8 cellular contexts compared by ENCODE assay signal in the genomic region with DNA sequence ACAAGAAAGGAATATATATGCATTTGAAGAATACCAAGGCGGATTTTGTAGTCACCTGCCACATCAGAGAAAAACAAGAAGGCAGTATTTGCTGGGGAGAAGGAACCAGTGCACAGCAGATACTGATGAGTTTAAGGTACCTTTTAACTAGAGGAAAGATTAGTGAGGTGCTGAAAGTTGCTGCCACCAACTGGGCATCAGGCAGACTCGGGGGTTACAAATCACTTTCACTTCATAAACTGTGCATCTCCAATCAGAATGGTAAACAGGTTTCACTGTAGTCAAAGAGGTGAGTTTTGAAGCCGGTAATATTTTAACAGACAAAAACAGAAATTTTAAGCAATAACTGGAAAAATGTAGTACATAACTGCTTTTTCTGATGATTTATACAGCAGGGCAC. TPM values are rescaled to one million over a fixed set of nuclear protein-coding genes. Genes with fewer than 3 reads are reported as not detected.
DNase-seq lines count a peak whose midpoint lies in the region; ATAC-seq and TF ChIP-seq lines count a peak whose summit lies in the region.

No MANE protein-coding gene starts in this region.

- peak; percentile 41 for TF ChIP-seq CTCF in astrocyte of the spinal cord (IDR thresholded peaks at IDR 0.05; ENCODE audit: low read depth, low read length)

- in situ Hi-C loops in astrocyte of the spinal cord (cut with HindIII; ENCODE audit: low sequenced_read_pairs) = no loop called here

- peak; percentile 57 for DNase-seq in ELR (ENCODE audit: low read depth)
- peak; percentile 51 for DNase-seq in astrocyte of the spinal cord (ENCODE audit: low read depth, low spot score)
- peak; percentile 69 for DNase-seq in myocyte (ENCODE audit: low read depth)
- no peak for DNase-seq in NCI-H1092 treated with DMSO at 0.1 percent for 48 hours (lab: John Stamatoyannopoulos, UW)
- no peak for DNase-seq in stimulated activated naive CD4-positive, alpha-beta T cell (lab: John Stamatoyannopoulos, UW)

- no peak for ATAC-seq in HG02840 (IDR thresholded peaks at IDR 0.05; ENCODE audit: low FRiP score, unreplicated experiment)
- ATAC-seq in GM21390 (IDR thresholded peaks at IDR 0.05; ENCODE audit: unreplicated experiment) = no peak

- no peak for TF ChIP-seq EP300 in Ishikawa (IDR thresholded peaks at IDR 0.05; ENCODE audit: borderline replicate concordance)

- H3K4me3 ChIP-seq in astrocyte of the spinal cord (ENCODE audit: low read depth, low read length) = peak overlapping the region; percentile 14

- peak; percentile 41; the same call in 1 of the 2 replicates for TF ChIP-seq RAD21 in Ishikawa (IDR thresholded peaks at IDR 0.05; ENCODE audit: low read depth)

TF ChIP-seq in Ishikawa, 13 proteins besides CTCF, POLR2A, EP300 and RAD21:
- TF ChIP-seq, protein P1, sequence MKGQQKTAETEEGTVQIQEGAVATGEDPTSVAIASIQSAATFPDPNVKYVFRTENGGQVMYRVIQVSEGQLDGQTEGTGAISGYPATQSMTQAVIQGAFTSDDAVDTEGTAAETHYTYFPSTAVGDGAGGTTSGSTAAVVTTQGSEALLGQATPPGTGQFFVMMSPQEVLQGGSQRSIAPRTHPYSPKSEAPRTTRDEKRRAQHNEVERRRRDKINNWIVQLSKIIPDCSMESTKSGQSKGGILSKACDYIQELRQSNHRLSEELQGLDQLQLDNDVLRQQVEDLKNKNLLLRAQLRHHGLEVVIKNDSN (IDR thresholded peaks at IDR 0.05) = no peak
- TF ChIP-seq, protein P2, sequence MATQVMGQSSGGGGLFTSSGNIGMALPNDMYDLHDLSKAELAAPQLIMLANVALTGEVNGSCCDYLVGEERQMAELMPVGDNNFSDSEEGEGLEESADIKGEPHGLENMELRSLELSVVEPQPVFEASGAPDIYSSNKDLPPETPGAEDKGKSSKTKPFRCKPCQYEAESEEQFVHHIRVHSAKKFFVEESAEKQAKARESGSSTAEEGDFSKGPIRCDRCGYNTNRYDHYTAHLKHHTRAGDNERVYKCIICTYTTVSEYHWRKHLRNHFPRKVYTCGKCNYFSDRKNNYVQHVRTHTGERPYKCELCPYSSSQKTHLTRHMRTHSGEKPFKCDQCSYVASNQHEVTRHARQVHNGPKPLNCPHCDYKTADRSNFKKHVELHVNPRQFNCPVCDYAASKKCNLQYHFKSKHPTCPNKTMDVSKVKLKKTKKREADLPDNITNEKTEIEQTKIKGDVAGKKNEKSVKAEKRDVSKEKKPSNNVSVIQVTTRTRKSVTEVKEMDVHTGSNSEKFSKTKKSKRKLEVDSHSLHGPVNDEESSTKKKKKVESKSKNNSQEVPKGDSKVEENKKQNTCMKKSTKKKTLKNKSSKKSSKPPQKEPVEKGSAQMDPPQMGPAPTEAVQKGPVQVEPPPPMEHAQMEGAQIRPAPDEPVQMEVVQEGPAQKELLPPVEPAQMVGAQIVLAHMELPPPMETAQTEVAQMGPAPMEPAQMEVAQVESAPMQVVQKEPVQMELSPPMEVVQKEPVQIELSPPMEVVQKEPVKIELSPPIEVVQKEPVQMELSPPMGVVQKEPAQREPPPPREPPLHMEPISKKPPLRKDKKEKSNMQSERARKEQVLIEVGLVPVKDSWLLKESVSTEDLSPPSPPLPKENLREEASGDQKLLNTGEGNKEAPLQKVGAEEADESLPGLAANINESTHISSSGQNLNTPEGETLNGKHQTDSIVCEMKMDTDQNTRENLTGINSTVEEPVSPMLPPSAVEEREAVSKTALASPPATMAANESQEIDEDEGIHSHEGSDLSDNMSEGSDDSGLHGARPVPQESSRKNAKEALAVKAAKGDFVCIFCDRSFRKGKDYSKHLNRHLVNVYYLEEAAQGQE (IDR thresholded peaks at IDR 0.05; ENCODE audit: low read depth) = no peak
- TF ChIP-seq YY1 (IDR thresholded peaks at IDR 0.05; ENCODE audit: low read depth) (no peak), ZBTB7A (IDR thresholded peaks at IDR 0.05; ENCODE audit: low read depth) (no peak), TEAD4 (IDR thresholded peaks at IDR 0.05) (no peak), FOXM1 (IDR thresholded peaks at IDR 0.05; ENCODE audit: borderline replicate concordance, low read depth) (no peak), NFIC (IDR thresholded peaks at IDR 0.05) (no peak), CEBPB (IDR thresholded peaks at IDR 0.05) (no peak), TAF1 (IDR thresholded peaks at IDR 0.05; ENCODE audit: low read depth) (no peak), EGR1 (IDR thresholded peaks at IDR 0.05) (no peak)
- TF ChIP-seq, protein P3, sequence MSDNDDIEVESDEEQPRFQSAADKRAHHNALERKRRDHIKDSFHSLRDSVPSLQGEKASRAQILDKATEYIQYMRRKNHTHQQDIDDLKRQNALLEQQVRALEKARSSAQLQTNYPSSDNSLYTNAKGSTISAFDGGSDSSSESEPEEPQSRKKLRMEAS (IDR thresholded peaks at IDR 0.05) = no peak

RNA-seq across cellular contexts. Expression of a gene that starts 4.1 kb away (rescaled TPM):
- 67.1 and 81.2 TPM in 2 replicates for total RNA-seq in myocyte
- polyA plus RNA-seq in myocyte (2012) = 506 TPM

Comparison
In these comparisons a context has a peak if more than half of its experiments do, and no peak if none do; other contexts are left out.
1. DNase-seq: peak in ELR (single experiment), astrocyte of the spinal cord (single experiment) and myocyte (single experiment); none in NCI-H1092 treated with DMSO at 0.1 percent for 48 hours (single experiment) and stimulated activated naive CD4-positive, alpha-beta T cell (0 of 6).